Comparison of ENCODE assay signal across 1 cellular context in the genomic region with DNA sequence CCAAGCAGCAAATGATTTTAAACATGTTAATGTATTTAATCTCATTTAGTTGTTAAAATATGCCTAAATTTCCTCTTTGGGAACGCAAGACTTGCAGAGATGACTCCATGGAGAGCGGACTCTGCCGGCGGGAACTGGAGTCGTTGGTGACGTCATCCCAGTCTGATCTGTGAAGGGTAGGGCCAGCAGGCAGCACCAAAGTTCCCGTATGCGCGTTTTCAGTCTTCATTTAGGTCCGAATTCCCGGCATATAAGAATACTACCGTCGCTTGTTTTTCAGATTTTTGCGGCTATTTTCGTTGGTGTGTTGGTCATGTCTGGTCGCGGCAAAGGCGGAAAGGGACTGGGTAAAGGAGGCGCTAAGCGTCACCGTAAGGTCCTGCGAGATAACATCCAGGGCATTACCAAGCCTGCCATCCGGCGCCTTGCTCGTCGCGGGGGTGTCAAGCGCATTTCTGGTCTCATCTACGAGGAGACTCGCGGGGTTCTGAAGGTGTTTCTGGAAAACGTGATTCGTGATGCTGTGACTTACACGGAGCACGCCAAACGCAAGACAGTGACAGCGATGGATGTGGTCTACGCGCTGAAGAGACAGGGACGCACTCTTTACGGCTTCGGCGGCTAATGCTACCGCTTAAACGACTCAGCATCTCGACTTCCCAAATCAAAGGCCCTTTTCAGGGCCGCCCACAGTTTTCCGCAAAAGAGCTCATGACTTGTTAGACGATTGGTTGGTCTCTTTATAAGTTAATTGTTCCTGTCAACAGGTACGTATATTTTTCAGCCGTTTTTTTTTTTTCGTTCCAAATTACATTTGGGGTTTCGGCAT.
TF ChIP-seq lines count a peak whose summit lies in the region.

No MANE protein-coding gene starts in this region.

TF ChIP-seq in HepG2, 621 proteins besides CTCF, POLR2A, EP300 and RAD21 (continued from another document and continues in another):
- TF ChIP-seq KLF16 (CRISPR knock-in tag; IDR thresholded peaks at IDR 0.05), result peak in 1 of 2 experiments; percentile 99; a peak in 3 of 4 replicates
- no peak; the same call in 1 of the 2 replicates for TF ChIP-seq ZNF589 (CRISPR knock-in tag; conservative IDR thresholded peaks at IDR 0.05)
- TF ChIP-seq ZNF136 (CRISPR knock-in tag; IDR thresholded peaks at IDR 0.05; ENCODE audit: low read depth), result peak; percentile 82; the same call in 1 of the 2 replicates
- 0 out of 2 replicates have a peak, but pooled peaks have one; percentile 45 for TF ChIP-seq ZNF619 (CRISPR knock-in tag; IDR thresholded peaks at IDR 0.05)
- TF ChIP-seq ZNF282 (IDR thresholded peaks at IDR 0.05; ENCODE audit: partially characterized antibody), result no peak
- peak; percentile 67 for TF ChIP-seq ZNF567 (CRISPR knock-in tag; IDR thresholded peaks at IDR 0.05; ENCODE audit: borderline replicate concordance)
- no peak for TF ChIP-seq ZNF251 (CRISPR knock-in tag; IDR thresholded peaks at IDR 0.05)
- no peak for TF ChIP-seq ZNF616 (CRISPR knock-in tag; IDR thresholded peaks at IDR 0.05; ENCODE audit: low read depth)
- 0 out of 2 replicates have a peak, but pooled peaks have one; percentile 3 for TF ChIP-seq ZFY (CRISPR knock-in tag; IDR thresholded peaks at IDR 0.05)
- peak; percentile 92 for TF ChIP-seq IKZF4 (CRISPR knock-in tag; IDR thresholded peaks at IDR 0.05; ENCODE audit: borderline replicate concordance, low read depth, not compliant biosample characterization)
- peak; percentile 79 for TF ChIP-seq TBL1XR1 (IDR thresholded peaks at IDR 0.05; ENCODE audit: borderline replicate concordance, low read length, partially characterized antibody)
- no peak; the same call in none of the 2 replicates for TF ChIP-seq PATZ1 (CRISPR knock-in tag; IDR thresholded peaks at IDR 0.05)
- peak; percentile 60; the same call in 1 of the 2 replicates for TF ChIP-seq IRF9 (CRISPR knock-in tag; IDR thresholded peaks at IDR 0.05; ENCODE audit: borderline replicate concordance)
- TF ChIP-seq ZNF776 (CRISPR knock-in tag; IDR thresholded peaks at IDR 0.05), result peak; percentile 90
- peak; percentile 59; the same call in 1 of the 2 replicates for TF ChIP-seq FOXO1 (CRISPR knock-in tag; IDR thresholded peaks at IDR 0.05)
- TF ChIP-seq PTBP1 (IDR thresholded peaks at IDR 0.05; ENCODE audit: low read depth, low read length, poor library complexity, severe bottlenecking), result peak; percentile 23
- TF ChIP-seq ZMYM2 (CRISPR knock-in tag; IDR thresholded peaks at IDR 0.05), result peak; percentile 60; the same call in 1 of the 2 replicates
- peak; percentile 59; the same call in 1 of the 2 replicates for TF ChIP-seq GLMP (CRISPR knock-in tag; IDR thresholded peaks at IDR 0.05; ENCODE audit: borderline replicate concordance)
- peak; percentile 34; the same call in 1 of the 2 replicates for TF ChIP-seq FOXC1 (CRISPR knock-in tag; IDR thresholded peaks at IDR 0.05; ENCODE audit: borderline replicate concordance)
- TF ChIP-seq ARNTL (CRISPR knock-in tag; IDR thresholded peaks at IDR 0.05), result no peak; the same call in 1 of the 2 replicates
- peak; percentile 100 for TF ChIP-seq FIP1L1 (IDR thresholded peaks at IDR 0.05; ENCODE audit: borderline replicate concordance, insufficient read depth, low read depth, low read length)
- no peak for TF ChIP-seq AGO1 (IDR thresholded peaks at IDR 0.05; ENCODE audit: low read depth, low read length, poor library complexity, severe bottlenecking)
- TF ChIP-seq PCBP1 (IDR thresholded peaks at IDR 0.05; ENCODE audit: borderline replicate concordance, low read depth, low read length), result no peak
- peak; percentile 78 for TF ChIP-seq ZNF883 (CRISPR knock-in tag; IDR thresholded peaks at IDR 0.05; ENCODE audit: not compliant biosample characterization)
- TF ChIP-seq ZNF20 (CRISPR knock-in tag; IDR thresholded peaks at IDR 0.05), result no peak
- TF ChIP-seq ZNF646 (CRISPR knock-in tag; IDR thresholded peaks at IDR 0.05), result no peak
- TF ChIP-seq ZMAT3 (CRISPR knock-in tag; conservative IDR thresholded peaks at IDR 0.05), result peak; percentile 57; the same call in 1 of the 2 replicates
- no peak for TF ChIP-seq ADNP (CRISPR knock-in tag; IDR thresholded peaks at IDR 0.05)
- TF ChIP-seq SP1 (IDR thresholded peaks at IDR 0.05), result no peak
- TF ChIP-seq SP1 (CRISPR knock-in tag; IDR thresholded peaks at IDR 0.05), result no peak; the same call in 1 of the 2 replicates
- TF ChIP-seq, protein P1, sequence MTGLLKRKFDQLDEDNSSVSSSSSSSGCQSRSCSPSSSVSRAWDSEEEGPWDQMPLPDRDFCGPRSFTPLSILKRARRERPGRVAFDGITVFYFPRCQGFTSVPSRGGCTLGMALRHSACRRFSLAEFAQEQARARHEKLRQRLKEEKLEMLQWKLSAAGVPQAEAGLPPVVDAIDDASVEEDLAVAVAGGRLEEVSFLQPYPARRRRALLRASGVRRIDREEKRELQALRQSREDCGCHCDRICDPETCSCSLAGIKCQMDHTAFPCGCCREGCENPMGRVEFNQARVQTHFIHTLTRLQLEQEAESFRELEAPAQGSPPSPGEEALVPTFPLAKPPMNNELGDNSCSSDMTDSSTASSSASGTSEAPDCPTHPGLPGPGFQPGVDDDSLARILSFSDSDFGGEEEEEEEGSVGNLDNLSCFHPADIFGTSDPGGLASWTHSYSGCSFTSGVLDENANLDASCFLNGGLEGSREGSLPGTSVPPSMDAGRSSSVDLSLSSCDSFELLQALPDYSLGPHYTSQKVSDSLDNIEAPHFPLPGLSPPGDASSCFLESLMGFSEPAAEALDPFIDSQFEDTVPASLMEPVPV (CRISPR knock-in tag; IDR thresholded peaks at IDR 0.05), result peak; percentile 52; the same call in 1 of the 2 replicates
- TF ChIP-seq, protein P2, sequence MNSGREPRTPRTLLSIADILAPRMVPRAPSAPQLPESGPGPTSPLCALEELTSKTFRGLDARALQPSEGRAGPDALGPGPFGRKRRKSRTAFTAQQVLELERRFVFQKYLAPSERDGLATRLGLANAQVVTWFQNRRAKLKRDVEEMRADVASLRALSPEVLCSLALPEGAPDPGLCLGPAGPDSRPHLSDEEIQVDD (CRISPR knock-in tag; IDR thresholded peaks at IDR 0.05; ENCODE audit: borderline replicate concordance), result 0 out of 2 replicates have a peak, but pooled peaks have one; percentile 56
- 0 out of 2 replicates have a peak, but pooled peaks have one; percentile 7 for TF ChIP-seq ZNF234 (CRISPR knock-in tag; conservative IDR thresholded peaks at IDR 0.05)
- TF ChIP-seq, protein P3, sequence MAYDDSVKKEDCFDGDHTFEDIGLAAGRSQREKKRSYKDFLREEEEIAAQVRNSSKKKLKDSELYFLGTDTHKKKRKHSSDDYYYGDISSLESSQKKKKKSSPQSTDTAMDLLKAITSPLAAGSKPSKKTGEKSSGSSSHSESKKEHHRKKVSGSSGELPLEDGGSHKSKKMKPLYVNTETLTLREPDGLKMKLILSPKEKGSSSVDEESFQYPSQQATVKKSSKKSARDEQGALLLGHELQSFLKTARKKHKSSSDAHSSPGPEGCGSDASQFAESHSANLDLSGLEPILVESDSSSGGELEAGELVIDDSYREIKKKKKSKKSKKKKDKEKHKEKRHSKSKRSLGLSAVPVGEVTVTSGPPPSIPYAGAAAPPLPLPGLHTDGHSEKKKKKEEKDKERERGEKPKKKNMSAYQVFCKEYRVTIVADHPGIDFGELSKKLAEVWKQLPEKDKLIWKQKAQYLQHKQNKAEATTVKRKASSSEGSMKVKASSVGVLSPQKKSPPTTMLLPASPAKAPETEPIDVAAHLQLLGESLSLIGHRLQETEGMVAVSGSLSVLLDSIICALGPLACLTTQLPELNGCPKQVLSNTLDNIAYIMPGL (CRISPR knock-in tag; IDR thresholded peaks at IDR 0.05; ENCODE audit: borderline replicate concordance in 1 of 2, low read depth in 1 of 2), result peak; percentile 96 to 99
- TF ChIP-seq KAT7 (CRISPR knock-in tag; IDR thresholded peaks at IDR 0.05; ENCODE audit: borderline replicate concordance), result 0 out of 2 replicates have a peak, but pooled peaks have one; percentile 47
- TF ChIP-seq DRAP1 (CRISPR knock-in tag; IDR thresholded peaks at IDR 0.05), result peak; percentile 83
- no peak for TF ChIP-seq NFE2 (CRISPR knock-in tag; IDR thresholded peaks at IDR 0.05)
- TF ChIP-seq, protein P4, sequence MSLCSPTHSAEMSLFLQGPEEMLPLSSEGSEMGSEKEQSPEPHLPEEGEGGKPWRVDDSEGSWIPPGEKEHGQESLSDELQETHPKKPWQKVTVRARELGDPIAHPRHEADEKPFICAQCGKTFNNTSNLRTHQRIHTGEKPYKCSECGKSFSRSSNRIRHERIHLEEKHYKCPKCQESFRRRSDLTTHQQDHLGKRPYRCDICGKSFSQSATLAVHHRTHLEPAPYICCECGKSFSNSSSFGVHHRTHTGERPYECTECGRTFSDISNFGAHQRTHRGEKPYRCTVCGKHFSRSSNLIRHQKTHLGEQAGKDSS (CRISPR knock-in tag; IDR thresholded peaks at IDR 0.05; ENCODE audit: borderline replicate concordance, low read depth), result peak; percentile 46
- TF ChIP-seq SNAPC5 (CRISPR knock-in tag; IDR thresholded peaks at IDR 0.05; ENCODE audit: borderline replicate concordance), result no peak
- no peak for TF ChIP-seq SRF (IDR thresholded peaks at IDR 0.05; ENCODE audit: low read depth, low read length)
- no peak; the same call in 1 of the 2 replicates for TF ChIP-seq ZNF460 (CRISPR knock-in tag; IDR thresholded peaks at IDR 0.05; ENCODE audit: borderline replicate concordance)
- TF ChIP-seq MBD4 (IDR thresholded peaks at IDR 0.05; ENCODE audit: borderline replicate concordance, low read length), result peak; percentile 79
